ENCODE assay signal across 8 cellular contexts in genomic region chr12:95473947-95474817, GRCh38. TPM values are rescaled to one million over a fixed set of nuclear protein-coding genes. Genes with fewer than 3 reads are reported as not detected.
DNase-seq lines count a peak whose midpoint lies in the region; ATAC-seq and TF ChIP-seq lines count a peak whose summit lies in the region.

TSS of gene METAP2 (plus strand) at chr12:95474152. CDS start at chr12:95474180, 28 bp downstream.

- peaks cover 31% of the 10 kb centered on the region for H3K4me1 Mint-ChIP-seq in chondrocyte (ENCODE audit: low read depth)

- no peaks in the 10 kb centered on the region for H3K36me3 ChIP-seq in kidney epithelial cell (ENCODE audit: control insufficient read depth, insufficient read depth, low read length)

- H3K27ac Mint-ChIP-seq in chondrocyte (ENCODE audit: unreplicated experiment) = peak within 1 kb of the TSS; percentile 100

- peaks cover 19% of the 10 kb centered on the region for H3K36me3 Mint-ChIP-seq in chondrocyte (ENCODE audit: low read depth)

- H3K9me3 Mint-ChIP-seq in chondrocyte (ENCODE audit: low read depth) = no peaks in the 10 kb centered on the region

- peak within 1 kb of the TSS; percentile 72 for H3K4me3 ChIP-seq in kidney epithelial cell (ENCODE audit: low read depth, low read length)

- H3K27me3 Mint-ChIP-seq in chondrocyte (ENCODE audit: low read depth) = no peaks in the 10 kb centered on the region

- H3K4me3 Mint-ChIP-seq in chondrocyte (ENCODE audit: unreplicated experiment) = peak within 1 kb of the TSS; percentile 100

- peak; percentile 98 for TF ChIP-seq POLR2A in GM19193 (IDR thresholded peaks at IDR 0.05; ENCODE audit: extremely low read depth, insufficient read depth, insufficient read length)

- DNase-seq in AML-193 (lab: John Stamatoyannopoulos, UW) = peak; percentile 90 to 92
- DNase-seq in NCI-H510A treated with DMSO at 0.1 percent for 48 hours (lab: John Stamatoyannopoulos, UW) = peak; percentile 95
- DNase-seq in activated CD4-positive, alpha-beta T cell treated with anti-CD3 and anti-CD28 coated beads for 24 hours (ENCODE audit: low read depth in 2 of 2) = peak; percentile 89 to 90
- peak; percentile 99 for DNase-seq in chondrocyte (ENCODE audit: low spot score)
- peak; percentile 86 for DNase-seq in kidney epithelial cell (ENCODE audit: low read depth)
- DNase-seq in stimulated activated CD4-positive, alpha-beta T cell treated with anti-CD3 and anti-CD28 coated beads, Interleukin-15, amount 100 ng/mL, for 48 hours (ENCODE audit: low read depth in 2 of 2) = peak; percentile 93 to 94

- ATAC-seq in HG03439 (IDR thresholded peaks at IDR 0.05; ENCODE audit: unreplicated experiment) = peak; percentile 98

- no peaks in the 10 kb centered on the region for H3K27me3 ChIP-seq in kidney epithelial cell (ENCODE audit: control insufficient read depth, insufficient read depth, low read length)

- no peak for TF ChIP-seq CTCF in chondrocyte (IDR thresholded peaks at IDR 0.05)
- TF ChIP-seq CTCF in kidney epithelial cell (IDR thresholded peaks at IDR 0.05; ENCODE audit: insufficient read depth, low read length, poor library complexity, severe bottlenecking) = no peak

RNA-seq across cellular contexts. Expression of gene METAP2, which starts in this region (rescaled TPM):
- 63.3 to 75.5 TPM (median 73.0 TPM) in 3 replicates for total RNA-seq in chondrocyte
- 48.9 and 62.2 TPM in 2 replicates for total RNA-seq in kidney epithelial cell

Comparison
In these comparisons a context has a peak if more than half of its experiments do, and no peak if none do; other contexts are left out.
1. Peak in every context shown above with its lines: DNase-seq, ATAC-seq and H3K4me3 ChIP-seq.